ENCODE assay signal across 6 cellular contexts in the genomic region with DNA sequence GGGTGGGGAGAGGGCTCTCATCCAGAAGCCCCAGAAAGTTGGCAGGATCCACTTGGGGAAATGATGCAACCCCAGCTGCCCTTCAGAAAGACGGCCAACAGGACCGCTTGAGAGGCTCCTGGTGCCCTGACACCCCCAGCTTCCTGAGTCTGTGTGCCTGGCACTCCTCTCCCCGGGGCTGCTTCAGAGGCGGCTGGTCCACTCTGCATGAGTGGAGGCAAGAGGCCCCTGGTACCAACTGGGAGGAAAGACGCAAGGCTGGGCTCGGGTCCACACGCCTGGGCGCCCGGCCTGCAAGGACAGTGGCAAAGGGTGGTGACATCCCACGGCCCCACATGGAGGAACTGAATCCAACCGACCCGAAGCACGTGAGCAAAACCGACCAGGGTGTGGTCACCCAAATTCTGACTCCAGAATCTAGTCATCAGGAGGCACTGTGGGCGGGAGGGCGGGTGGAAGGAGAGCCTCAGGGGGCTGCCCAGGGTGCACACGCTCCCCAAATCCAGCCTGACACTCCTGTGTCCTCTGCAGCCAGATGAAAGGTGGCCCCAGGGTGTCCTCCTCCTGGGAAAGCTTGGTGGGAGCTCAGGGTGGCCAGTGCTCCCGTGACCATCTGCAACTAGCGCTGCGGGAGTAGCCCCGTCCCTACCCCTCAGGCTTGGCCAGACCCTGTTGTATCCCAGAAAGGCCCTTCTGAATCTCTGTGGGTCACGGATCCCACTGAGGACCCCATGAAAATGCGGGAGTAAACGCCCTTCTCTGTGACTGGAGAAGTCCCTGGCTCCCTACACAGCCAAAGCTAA. TPM values are rescaled to one million over a fixed set of nuclear protein-coding genes. Genes with fewer than 3 reads are reported as not detected.
DNase-seq lines count a peak whose midpoint lies in the region; ATAC-seq and TF ChIP-seq lines count a peak whose summit lies in the region.

No MANE protein-coding gene starts in this region.

- H3K4me1 ChIP-seq in sigmoid colon (peaks cover 0 to 54% (median 48%) of the 10 kb centered on the region in 4 donors), Caco-2 (peaks cover 7% of the 10 kb centered on the region)

- WGBS in sigmoid colon, 2 donors, result 73 to 77% methylated on average over 24 of the region's 24 CpGs

- H3K9me3 Mint-ChIP-seq in effector memory CD8-positive, alpha-beta T cell, result no peaks in the 10 kb centered on the region
- no peaks in the 10 kb centered on the region for H3K9me3 Mint-ChIP-seq in Caco-2 (ENCODE audit: unreplicated experiment)

- H3K27me3 ChIP-seq in sigmoid colon (no peaks in the 10 kb centered on the region), Caco-2 (replicated peaks; ENCODE audit: control insufficient read depth, insufficient read depth, low read length) (no peaks in the 10 kb centered on the region)

- peak overlapping the region in 1 of 2 donors; percentile 43 for H3K4me3 Mint-ChIP-seq in effector memory CD8-positive, alpha-beta T cell
- no peak overlapping the region for H3K4me3 Mint-ChIP-seq in Caco-2 (ENCODE audit: unreplicated experiment)

- TF ChIP-seq EP300 in sigmoid colon (IDR thresholded peaks at IDR 0.05), result no peak

- POLR2A ChIA-PET in Caco-2 (lab: Charles Lee), result no interaction called here

- H3K27ac Mint-ChIP-seq in effector memory CD8-positive, alpha-beta T cell, result peak overlapping the region; percentile 69 to 72
- H3K27ac Mint-ChIP-seq in Caco-2 (ENCODE audit: unreplicated experiment), result no peak overlapping the region

- ATAC-seq in effector memory CD8-positive, alpha-beta T cell (replicated peaks), result no peak

- no peaks in the 10 kb centered on the region for H3K27me3 Mint-ChIP-seq in effector memory CD8-positive, alpha-beta T cell
- H3K27me3 Mint-ChIP-seq in Caco-2 (ENCODE audit: insufficient read depth, unreplicated experiment), result no peaks in the 10 kb centered on the region

- intact Hi-C loops in sigmoid colon (cut with DNase I) (loop anchor here (10.0 kb wide), 1 partner anchor 199 kb away; a partner anchor contains a TSS), Caco-2 (cut with micrococcal nuclease; ENCODE audit: unreplicated experiment) (no loop called here)

- H3K4me3 ChIP-seq in sigmoid colon, result peak overlapping the region; percentile 40 to 91 (median 54)
- no peak overlapping the region for H3K4me3 ChIP-seq in Caco-2 (ENCODE audit: low read depth, low read length)

- H3K9me3 ChIP-seq in sigmoid colon, result no peaks in the 10 kb centered on the region
- H3K9me3 ChIP-seq in Caco-2, result no peaks in the 10 kb centered on the region

- H3K27ac ChIP-seq in sigmoid colon, result peak overlapping the region; percentile 97 to 100 (median 99)

- H3K36me3 Mint-ChIP-seq in effector memory CD8-positive, alpha-beta T cell (ENCODE audit: insufficient read depth), result peaks cover 56% of the 10 kb centered on the region
- H3K36me3 Mint-ChIP-seq in Caco-2 (ENCODE audit: insufficient read depth, unreplicated experiment), result peaks cover 63% of the 10 kb centered on the region

- TF ChIP-seq POLR2A in sigmoid colon (IDR thresholded peaks at IDR 0.05), result no peak

- H3K4me1 Mint-ChIP-seq in effector memory CD8-positive, alpha-beta T cell (ENCODE audit: low read depth in 2 of 2), result peaks cover 10 to 11% of the 10 kb centered on the region in 2 donors
- H3K4me1 Mint-ChIP-seq in Caco-2 (ENCODE audit: low read depth, unreplicated experiment), result no peaks in the 10 kb centered on the region

- no peak for TF ChIP-seq CTCF in sigmoid colon (IDR thresholded peaks at IDR 0.05)
- no peak for TF ChIP-seq CTCF in Caco-2 (IDR thresholded peaks at IDR 0.05; ENCODE audit: insufficient read depth in 1 of 2, low read depth in 1 of 2, low read length in 1 of 2, severe bottlenecking in 1 of 2, unreplicated experiment in 1 of 2)

- H3K36me3 ChIP-seq in sigmoid colon (peaks cover 29 to 36% (median 33%) of the 10 kb centered on the region in 4 donors), Caco-2 (ENCODE audit: control insufficient read depth, insufficient read depth, low read length) (peaks cover 3% of the 10 kb centered on the region)

- CTCF ChIA-PET in Caco-2 (lab: Charles Lee), result no interaction called here

- DNase-seq in NOMO-1 (lab: John Stamatoyannopoulos, UW; ENCODE audit: unreplicated experiment in 2 of 2) (peak; percentile 92 to 94), sigmoid colon (peak; percentile 84), Caco-2 (no peak)
- no peak for DNase-seq in effector memory CD8-positive, alpha-beta T cell
- DNase-seq in effector CD8-positive, alpha-beta T cell (lab: John Stamatoyannopoulos, UW), result no peak
- no peak for DNase-seq in stimulated activated CD4-positive, alpha-beta T cell treated with anti-CD3 and anti-CD28 coated beads, Interleukin-4, amount 100 ng/mL, for 1 hour

- no TSS peak for BruUV-seq in Caco-2 (replicated peaks; lab: Mats Ljungman, UMichigan)

RNA-seq across cellular contexts. Expression of a gene that starts 3.7 kb away (rescaled TPM):
- total RNA-seq in sigmoid colon (100 to 1,000 TPM; 150 to 210 (median 160) TPM), Caco-2 (2022) (134 and 136 TPM in 2 replicates)
- 100 to 1,000 TPM; 101 to 126 (median 108) TPM for polyA plus RNA-seq in sigmoid colon

RNA-seq across cellular contexts. Expression of a gene that starts 32.0 kb away (rescaled TPM):
- total RNA-seq in sigmoid colon, result 10 to 100 TPM; 27.8 to 59.3 (median 32.8) TPM
- 10 to 100 TPM; 44.6 to 76.1 (median 66.1) TPM for polyA plus RNA-seq in sigmoid colon
- total RNA-seq in Caco-2 (2022), result 60.2 and 69.0 TPM in 2 replicates

RNA-seq across cellular contexts. Expression of a gene that starts 33.9 kb away (rescaled TPM):
- total RNA-seq in sigmoid colon, result under 1 TPM in 1 of 4 donors, not detected in 3; 0.14 TPM
- 1 to 10 TPM; 2.4 to 5.9 (median 5.8) TPM for polyA plus RNA-seq in sigmoid colon
- total RNA-seq in Caco-2 (2022), result 4.3 and 4.4 TPM in 2 replicates

RNA-seq across cellular contexts. Expression of a gene that starts 53.3 kb away (rescaled TPM):
- total RNA-seq in sigmoid colon (10 to 100 TPM; 30.1 to 76.2 (median 44.6) TPM), Caco-2 (2022) (40.6 and 44.3 TPM in 2 replicates)
- 10 to 100 TPM in 1 of 3 donors, 1 to 10 TPM in 2; 4.8 to 29.0 (median 6.5) TPM for polyA plus RNA-seq in sigmoid colon

RNA-seq across cellular contexts. Expression of a gene that starts 57.2 kb away (rescaled TPM):
- total RNA-seq in sigmoid colon, result 1 to 10 TPM in 1 of 4 donors, under 1 TPM in 2, not detected in 1; 0.66 to 1.4 (median 0.68) TPM
- polyA plus RNA-seq in sigmoid colon, result 1 to 10 TPM; 1.2 to 6.3 (median 3.5) TPM
- total RNA-seq in Caco-2 (2022), result 11.9 and 13.8 TPM in 2 replicates

Comparison
In these comparisons a context has a peak if more than half of its experiments do, and no peak if none do; other contexts are left out.
1. DNase-seq: peak in NOMO-1 (2 of 2) and sigmoid colon (single experiment); none in effector memory CD8-positive, alpha-beta T cell (0 of 3), effector CD8-positive, alpha-beta T cell (single experiment), Caco-2 (0 of 2) and stimulated activated CD4-positive, alpha-beta T cell treated with anti-CD3 and anti-CD28 coated beads, Interleukin-4, amount 100 ng/mL, for 1 hour (single experiment).